ENCODE assay signal across 24 cellular contexts in the genomic region with DNA sequence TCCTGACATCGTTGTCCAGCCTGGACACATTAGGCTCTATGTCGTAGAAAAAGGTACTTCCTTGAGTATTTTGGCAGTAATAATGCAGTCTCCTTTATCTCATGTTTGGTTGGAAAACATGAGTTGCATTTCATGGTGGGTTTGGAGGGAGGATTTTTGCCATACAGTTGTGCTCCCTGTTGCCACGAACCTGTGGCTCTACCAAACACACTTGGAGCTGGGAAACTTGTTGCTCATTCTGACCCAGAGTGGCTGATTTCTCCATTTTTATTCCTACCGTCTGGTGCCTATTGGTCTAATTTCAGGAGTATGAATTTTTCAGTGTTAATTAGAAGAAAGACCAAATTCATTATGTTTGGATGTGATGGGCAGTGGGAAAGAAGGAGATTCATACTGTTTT.
"Had no signal": no experiment of that assay in that cellular context is flagged by ENCODE, and none has a peak within 500 bp of the region (broad histone marks: within the 10 kb centered on the region; RNA-seq: fewer than 3 reads in every experiment).

No MANE protein-coding gene starts in this region.

- H3K36me3 ChIP-seq: thyroid gland, uterus had no signal

- H3K4me1 ChIP-seq: stomach, testis, thyroid gland, upper lobe of left lung, upper lobe of right lung, uterus had no signal

- DNase-seq: stimulated activated CD4-positive, alpha-beta T cell treated with anti-CD3 and anti-CD28 coated beads, Interleukin-2, amount 100 ng/mL, for 48 hours; stimulated activated CD4-positive, alpha-beta T cell treated with anti-CD3 and anti-CD28 coated beads, Interleukin-4, amount 100 ng/mL, for 1 hour; stimulated activated CD4-positive, alpha-beta T cell treated with anti-CD3 and anti-CD28 coated beads, Interleukin-4, amount 100 ng/mL, for 24 hours; stimulated activated CD4-positive, alpha-beta T cell treated with anti-CD3 and anti-CD28 coated beads, Interleukin-4, amount 100 ng/mL, for 4 hours; stimulated activated CD8-positive, alpha-beta memory T cell treated with anti-CD3 and anti-CD28 coated beads, Interleukin-4, amount 100 ng/mL, for 48 hours; stimulated activated naive B cell treated with anti-CD40 and anti-IgM and Interleukin-4, amounts not matched to agents 10 μg/mL and 1 μg/mL and 100 μg/mL, for 72 hours; stimulated activated naive CD4-positive, alpha-beta T cell; stimulated activated naive CD4-positive, alpha-beta T cell treated with Interleukin-2 at 50 U/mL for 16 hours; stimulated activated naive CD8-positive, alpha-beta T cell treated with anti-CD3 and anti-CD28 coated beads, Interleukin-15, amount 100 ng/mL, for 72 hours; stimulated activated naive CD8-positive, alpha-beta T cell treated with anti-CD3 and anti-CD28 coated beads, Interleukin-15, Interleukin-2, amounts not matched to agents 100 U/mL and 50 U/mL, for 24 hours; stomach; substantia nigra; testis; tibial artery; transverse colon; upper lobe of right lung; uterus had no signal

- ATAC-seq: stimulated activated effector memory CD8-positive, alpha-beta T cell treated with anti-CD3 and anti-CD28 coated beads, Interleukin-12 subunit alpha, Interleukin-12 subunit beta, amount 100 ng/mL, for 72 hours; stimulated activated memory B cell treated with anti-CD40 and anti-IgM and Interleukin-4, amounts not matched to agents 10 μg/mL and 1 μg/mL and 100 μg/mL, for 72 hours; stimulated activated naive B cell treated with anti-CD40 and anti-IgM and Interleukin-4, amounts not matched to agents 10 μg/mL and 1 μg/mL and 100 μg/mL, for 72 hours; stimulated activated naive CD8-positive, alpha-beta T cell treated with anti-CD3 and anti-CD28 coated beads, Interleukin-15, amount 100 ng/mL, for 72 hours; stimulated activated naive CD8-positive, alpha-beta T cell treated with anti-CD3 and anti-CD28 coated beads, Interleukin-15, Interleukin-2, amounts not matched to agents 100 U/mL and 50 U/mL, for 24 hours; upper lobe of right lung had no signal

- H3K4me3 ChIP-seq: stomach, testis, thoracic aorta, thyroid gland, tibial artery, tibial nerve, transverse colon, upper lobe of left lung, upper lobe of right lung, uterus, vagina had no signal

- H3K27me3 ChIP-seq: stomach, testis, thyroid gland, tibial artery, tibial nerve, transverse colon, upper lobe of left lung, upper lobe of right lung, uterus, vagina had no signal

- H3K9me3 ChIP-seq: stomach, testis, thoracic aorta, thyroid gland, tibial artery, tibial nerve, transverse colon, upper lobe of left lung, upper lobe of right lung, uterus, vagina had no signal

- H3K27ac ChIP-seq: stomach, testis, thoracic aorta, thyroid gland, tibial artery, tibial nerve, transverse colon, upper lobe of left lung, upper lobe of right lung, uterus, vagina had no signal
